ENCODE assay signal across 1 cellular context in genomic region chr12:111692575-111693210, GRCh38.
TF ChIP-seq lines count a peak whose summit lies in the region.

No MANE protein-coding gene starts in this region.

TF ChIP-seq in HepG2, 621 proteins besides CTCF, POLR2A, EP300 and RAD21:
- TF ChIP-seq ZNF33B (CRISPR knock-in tag; IDR thresholded peaks at IDR 0.05) (no peak), ZBTB46 (CRISPR knock-in tag; IDR thresholded peaks at IDR 0.05; ENCODE audit: borderline replicate concordance) (no peak), SNAPC4 (CRISPR knock-in tag; IDR thresholded peaks at IDR 0.05) (no peak), ZNF569 (CRISPR knock-in tag; IDR thresholded peaks at IDR 0.05; ENCODE audit: borderline replicate concordance) (no peak), PAWR (CRISPR knock-in tag; IDR thresholded peaks at IDR 0.05; ENCODE audit: borderline replicate concordance) (no peak), ZNF232 (CRISPR knock-in tag; IDR thresholded peaks at IDR 0.05; ENCODE audit: borderline replicate concordance) (no peak), BORCS8-MEF2B (CRISPR knock-in tag; IDR thresholded peaks at IDR 0.05) (no peak), TMF1 (CRISPR knock-in tag; IDR thresholded peaks at IDR 0.05; ENCODE audit: low read depth) (no peak), MLXIP (CRISPR knock-in tag; IDR thresholded peaks at IDR 0.05; ENCODE audit: borderline replicate concordance) (no peak), TSC22D2 (CRISPR knock-in tag; IDR thresholded peaks at IDR 0.05; ENCODE audit: borderline replicate concordance) (no peak)
- TF ChIP-seq, protein P1, sequence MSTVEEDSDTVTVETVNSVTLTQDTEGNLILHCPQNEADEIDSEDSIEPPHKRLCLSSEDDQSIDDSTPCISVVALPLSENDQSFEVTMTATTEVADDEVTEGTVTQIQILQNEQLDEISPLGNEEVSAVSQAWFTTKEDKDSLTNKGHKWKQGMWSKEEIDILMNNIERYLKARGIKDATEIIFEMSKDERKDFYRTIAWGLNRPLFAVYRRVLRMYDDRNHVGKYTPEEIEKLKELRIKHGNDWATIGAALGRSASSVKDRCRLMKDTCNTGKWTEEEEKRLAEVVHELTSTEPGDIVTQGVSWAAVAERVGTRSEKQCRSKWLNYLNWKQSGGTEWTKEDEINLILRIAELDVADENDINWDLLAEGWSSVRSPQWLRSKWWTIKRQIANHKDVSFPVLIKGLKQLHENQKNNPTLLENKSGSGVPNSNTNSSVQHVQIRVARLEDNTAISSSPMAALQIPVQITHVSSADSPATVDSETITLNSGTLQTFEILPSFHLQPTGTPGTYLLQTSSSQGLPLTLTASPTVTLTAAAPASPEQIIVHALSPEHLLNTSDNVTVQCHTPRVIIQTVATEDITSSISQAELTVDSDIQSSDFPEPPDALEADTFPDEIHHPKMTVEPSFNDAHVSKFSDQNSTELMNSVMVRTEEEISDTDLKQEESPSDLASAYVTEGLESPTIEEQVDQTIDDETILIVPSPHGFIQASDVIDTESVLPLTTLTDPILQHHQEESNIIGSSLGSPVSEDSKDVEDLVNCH (CRISPR knock-in tag; IDR thresholded peaks at IDR 0.05) = no peak
- TF ChIP-seq, protein P2, sequence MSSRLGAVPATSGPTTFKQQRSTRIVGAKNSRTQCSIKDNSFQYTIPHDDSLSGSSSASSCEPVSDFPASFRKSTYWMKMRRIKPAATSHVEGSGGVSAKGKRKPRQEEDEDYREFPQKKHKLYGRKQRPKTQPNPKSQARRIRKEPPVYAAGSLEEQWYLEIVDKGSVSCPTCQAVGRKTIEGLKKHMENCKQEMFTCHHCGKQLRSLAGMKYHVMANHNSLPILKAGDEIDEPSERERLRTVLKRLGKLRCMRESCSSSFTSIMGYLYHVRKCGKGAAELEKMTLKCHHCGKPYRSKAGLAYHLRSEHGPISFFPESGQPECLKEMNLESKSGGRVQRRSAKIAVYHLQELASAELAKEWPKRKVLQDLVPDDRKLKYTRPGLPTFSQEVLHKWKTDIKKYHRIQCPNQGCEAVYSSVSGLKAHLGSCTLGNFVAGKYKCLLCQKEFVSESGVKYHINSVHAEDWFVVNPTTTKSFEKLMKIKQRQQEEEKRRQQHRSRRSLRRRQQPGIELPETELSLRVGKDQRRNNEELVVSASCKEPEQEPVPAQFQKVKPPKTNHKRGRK (CRISPR knock-in tag; IDR thresholded peaks at IDR 0.05) = no peak
- TF ChIP-seq, protein P3, sequence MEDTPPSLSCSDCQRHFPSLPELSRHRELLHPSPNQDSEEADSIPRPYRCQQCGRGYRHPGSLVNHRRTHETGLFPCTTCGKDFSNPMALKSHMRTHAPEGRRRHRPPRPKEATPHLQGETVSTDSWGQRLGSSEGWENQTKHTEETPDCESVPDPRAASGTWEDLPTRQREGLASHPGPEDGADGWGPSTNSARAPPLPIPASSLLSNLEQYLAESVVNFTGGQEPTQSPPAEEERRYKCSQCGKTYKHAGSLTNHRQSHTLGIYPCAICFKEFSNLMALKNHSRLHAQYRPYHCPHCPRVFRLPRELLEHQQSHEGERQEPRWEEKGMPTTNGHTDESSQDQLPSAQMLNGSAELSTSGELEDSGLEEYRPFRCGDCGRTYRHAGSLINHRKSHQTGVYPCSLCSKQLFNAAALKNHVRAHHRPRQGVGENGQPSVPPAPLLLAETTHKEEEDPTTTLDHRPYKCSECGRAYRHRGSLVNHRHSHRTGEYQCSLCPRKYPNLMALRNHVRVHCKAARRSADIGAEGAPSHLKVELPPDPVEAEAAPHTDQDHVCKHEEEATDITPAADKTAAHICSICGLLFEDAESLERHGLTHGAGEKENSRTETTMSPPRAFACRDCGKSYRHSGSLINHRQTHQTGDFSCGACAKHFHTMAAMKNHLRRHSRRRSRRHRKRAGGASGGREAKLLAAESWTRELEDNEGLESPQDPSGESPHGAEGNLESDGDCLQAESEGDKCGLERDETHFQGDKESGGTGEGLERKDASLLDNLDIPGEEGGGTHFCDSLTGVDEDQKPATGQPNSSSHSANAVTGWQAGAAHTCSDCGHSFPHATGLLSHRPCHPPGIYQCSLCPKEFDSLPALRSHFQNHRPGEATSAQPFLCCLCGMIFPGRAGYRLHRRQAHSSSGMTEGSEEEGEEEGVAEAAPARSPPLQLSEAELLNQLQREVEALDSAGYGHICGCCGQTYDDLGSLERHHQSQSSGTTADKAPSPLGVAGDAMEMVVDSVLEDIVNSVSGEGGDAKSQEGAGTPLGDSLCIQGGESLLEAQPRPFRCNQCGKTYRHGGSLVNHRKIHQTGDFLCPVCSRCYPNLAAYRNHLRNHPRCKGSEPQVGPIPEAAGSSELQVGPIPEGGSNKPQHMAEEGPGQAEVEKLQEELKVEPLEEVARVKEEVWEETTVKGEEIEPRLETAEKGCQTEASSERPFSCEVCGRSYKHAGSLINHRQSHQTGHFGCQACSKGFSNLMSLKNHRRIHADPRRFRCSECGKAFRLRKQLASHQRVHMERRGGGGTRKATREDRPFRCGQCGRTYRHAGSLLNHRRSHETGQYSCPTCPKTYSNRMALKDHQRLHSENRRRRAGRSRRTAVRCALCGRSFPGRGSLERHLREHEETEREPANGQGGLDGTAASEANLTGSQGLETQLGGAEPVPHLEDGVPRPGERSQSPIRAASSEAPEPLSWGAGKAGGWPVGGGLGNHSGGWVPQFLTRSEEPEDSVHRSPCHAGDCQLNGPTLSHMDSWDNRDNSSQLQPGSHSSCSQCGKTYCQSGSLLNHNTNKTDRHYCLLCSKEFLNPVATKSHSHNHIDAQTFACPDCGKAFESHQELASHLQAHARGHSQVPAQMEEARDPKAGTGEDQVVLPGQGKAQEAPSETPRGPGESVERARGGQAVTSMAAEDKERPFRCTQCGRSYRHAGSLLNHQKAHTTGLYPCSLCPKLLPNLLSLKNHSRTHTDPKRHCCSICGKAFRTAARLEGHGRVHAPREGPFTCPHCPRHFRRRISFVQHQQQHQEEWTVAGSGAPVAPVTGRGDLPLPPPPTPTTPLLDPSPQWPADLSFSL (CRISPR knock-in tag; IDR thresholded peaks at IDR 0.05) = no peak
